8 cellular contexts compared by ENCODE assay signal in genomic region chr9:63031-63629, GRCh38. TPM values are rescaled to one million over a fixed set of nuclear protein-coding genes. Genes with fewer than 3 reads are reported as not detected.
A peak's percentile ranks its signal among the peaks of the same experiment; 100 is the strongest.
DNase-seq lines count a peak whose midpoint lies in the region; ATAC-seq, FAIRE-seq and TF ChIP-seq lines count a peak whose summit lies in the region.
"Not testable (repeated sequence)": the region's sequence is repeated elsewhere in the genome, so short reads cannot be mapped to it uniquely, and the experiment has no call there.

No MANE protein-coding gene starts in this region.

- H2AFZ ChIP-seq in K562 (ENCODE audit: low read depth, low read length): peak overlapping the region; percentile 84

- POLR2A ChIA-PET in activated CD8-positive, alpha-beta T cell treated with anti-CD3 and anti-CD28 coated beads, Interleukin-2, amount 10 ng/mL, durations not matched to agents 7 days and 5 days (lab: Charles Lee); K562 (lab: Yijun Ruan, JAX): not testable (repeated sequence)

- ATAC-seq in GM18511 (IDR thresholded peaks at IDR 0.05; ENCODE audit: unreplicated experiment) (peak; percentile 89), GM21825 (IDR thresholded peaks at IDR 0.05; ENCODE audit: unreplicated experiment) (peak; percentile 96), HG03521 (IDR thresholded peaks at IDR 0.05; ENCODE audit: unreplicated experiment) (peak; percentile 60), K562 (peak; percentile 90), memory B cell (ENCODE audit: low read depth) (peak; percentile 53)
- peak; percentile 95 for ATAC-seq in activated CD8-positive, alpha-beta T cell treated with anti-CD3 and anti-CD28 coated beads, Interleukin-2, amount 10 ng/mL, durations not matched to agents 7 days and 5 days

- peak overlapping the region; percentile 60 for H3K4me3 Mint-ChIP-seq in activated CD8-positive, alpha-beta T cell treated with anti-CD3 and anti-CD28 coated beads, Interleukin-2, amount 10 ng/mL, durations not matched to agents 7 days and 5 days
- H3K4me3 Mint-ChIP-seq in memory B cell: not testable (repeated sequence)

- not testable (repeated sequence) for H3K9ac ChIP-seq in K562 (ENCODE audit: insufficient read depth in 1 of 2, low read depth in 2 of 2, low read length in 2 of 2)

- H3K36me3 Mint-ChIP-seq in activated CD8-positive, alpha-beta T cell treated with anti-CD3 and anti-CD28 coated beads, Interleukin-2, amount 10 ng/mL, durations not matched to agents 7 days and 5 days (ENCODE audit: low read depth); memory B cell: not testable (repeated sequence)

- H3K4me1 Mint-ChIP-seq in activated CD8-positive, alpha-beta T cell treated with anti-CD3 and anti-CD28 coated beads, Interleukin-2, amount 10 ng/mL, durations not matched to agents 7 days and 5 days (ENCODE audit: low read depth); memory B cell: not testable (repeated sequence)

- H3K4me3 ChIP-seq in K562; thymus (ENCODE audit: low read length): not testable (repeated sequence)

- not testable (repeated sequence) for BruUV-seq in K562 (replicated peaks; lab: Mats Ljungman, UMichigan)

- H3K4me1 ChIP-seq in K562 (replicated peaks in 1 of 2; ENCODE audit: control insufficient read depth in 2 of 2, insufficient read depth in 2 of 2, low read length in 2 of 2); thymus (ENCODE audit: control insufficient read depth, insufficient read depth, low read length): not testable (repeated sequence)

- CTCF ChIA-PET in activated CD8-positive, alpha-beta T cell treated with anti-CD3 and anti-CD28 coated beads, Interleukin-2, amount 10 ng/mL, durations not matched to agents 7 days and 5 days (lab: Charles Lee); K562 (lab: Yijun Ruan, JAX; ENCODE audit: low intra/inter-chr PET ratio): not testable (repeated sequence)

- not testable (repeated sequence) for H3K9me1 ChIP-seq in K562 (ENCODE audit: control insufficient read depth, insufficient read depth, low read length)

- H3K4me2 ChIP-seq in K562 (ENCODE audit: insufficient read depth, low read length): peak overlapping the region; percentile 52

- H3K36me3 ChIP-seq in K562 (ENCODE audit: control insufficient read depth, insufficient read depth, low read length); thymus (ENCODE audit: control insufficient read depth, insufficient read depth): not testable (repeated sequence)

- H3K9me3 Mint-ChIP-seq in activated CD8-positive, alpha-beta T cell treated with anti-CD3 and anti-CD28 coated beads, Interleukin-2, amount 10 ng/mL, durations not matched to agents 7 days and 5 days (ENCODE audit: insufficient read depth); memory B cell: not testable (repeated sequence)

- TF ChIP-seq CTCF in K562 (IDR thresholded peaks at IDR 0.05 in 2 of 3, conservative IDR thresholded peaks at IDR 0.05 in 1 of 3; ENCODE audit: insufficient read depth in 2 of 3, low read depth in 1 of 3, low read length in 3 of 3): not testable (repeated sequence)

- TF ChIP-seq POLR2A in K562 (conservative IDR thresholded peaks at IDR 0.05): not testable (repeated sequence)

- FAIRE-seq in K562 (lab: Jason Lieb, UNC): not testable (repeated sequence)

- in situ Hi-C loops in K562 (cut with MboI): not testable (repeated sequence)

- intact Hi-C loops in K562 (cut with micrococcal nuclease): not testable (repeated sequence)

- not testable (repeated sequence) for TF ChIP-seq RAD21 in K562 (CRISPR knock-in tag; conservative IDR thresholded peaks at IDR 0.05 in 1 of 2, IDR thresholded peaks at IDR 0.05 in 1 of 2)

- not testable (repeated sequence) for H3K27me3 ChIP-seq in K562 (ENCODE audit: control insufficient read depth in 2 of 2, insufficient read depth in 2 of 2, low read length in 2 of 2); thymus (ENCODE audit: control insufficient read depth, insufficient read depth)

- H3K27ac Mint-ChIP-seq in activated CD8-positive, alpha-beta T cell treated with anti-CD3 and anti-CD28 coated beads, Interleukin-2, amount 10 ng/mL, durations not matched to agents 7 days and 5 days: peak overlapping the region; percentile 74
- H3K27ac Mint-ChIP-seq in memory B cell: not testable (repeated sequence)

- not testable (repeated sequence) for TF ChIP-seq EP300 in K562 (IDR thresholded peaks at IDR 0.05; ENCODE audit: low read length)

- H3K79me2 ChIP-seq in K562 (ENCODE audit: control insufficient read depth, insufficient read depth, low read length): not testable (repeated sequence)

- WGBS in K562 (ENCODE audit: insufficient coverage, low coverage, missing lambda C conversion rate): 0% methylated on average over 6 of the region's 10 CpGs
- under 1% methylated on average over 10 of the region's 10 CpGs for WGBS in thymus

- DNase-seq in RPMI8226 (peak; percentile 68), K562 (ENCODE audit: extremely low read depth in 1 of 4, low spot score in 3 of 4) (peak in 1 of 4 experiments; percentile 52)
- DNase-seq in activated CD8-positive, alpha-beta T cell treated with anti-CD3 and anti-CD28 coated beads, Interleukin-2, amount 10 ng/mL, durations not matched to agents 7 days and 5 days: peak; percentile 57
- not testable (repeated sequence) for DNase-seq in memory B cell (ENCODE audit: low spot score in 2 of 2)

- not testable (repeated sequence) for H3K9me3 ChIP-seq in K562 (replicated peaks; ENCODE audit: control insufficient read depth, insufficient read depth, low read depth, low read length); thymus (ENCODE audit: control insufficient read depth)

- H3K27ac ChIP-seq in K562 (ENCODE audit: extremely low read depth, low read depth, low read length) (peak overlapping the region; percentile 49; the same call in 1 of the 3 replicates), thymus (ENCODE audit: low read depth) (peak overlapping the region; percentile 31)

- not testable (repeated sequence) for H4K20me1 ChIP-seq in K562 (replicated peaks; ENCODE audit: control insufficient read depth, insufficient read depth, low read length)

- H3K27me3 Mint-ChIP-seq in activated CD8-positive, alpha-beta T cell treated with anti-CD3 and anti-CD28 coated beads, Interleukin-2, amount 10 ng/mL, durations not matched to agents 7 days and 5 days (ENCODE audit: low read depth); memory B cell: not testable (repeated sequence)

TF ChIP-seq in K562, 482 proteins besides CTCF, POLR2A, EP300 and RAD21 (continues in another document):
- TF ChIP-seq L3MBTL2 (IDR thresholded peaks at IDR 0.05): 0 out of 2 replicates have a peak, but pooled peaks have one; percentile 17
- peak; percentile 80 for TF ChIP-seq MAFG (tag; conservative IDR thresholded peaks at IDR 0.05)
- peak; percentile 56; the same call in 1 of the 2 replicates for TF ChIP-seq NFIC (IDR thresholded peaks at IDR 0.05)

RNA-seq across cellular contexts. Expression of gene WASHC1, which starts 33.9 kb away (rescaled TPM):
- 10 to 100 TPM; 22.8 to 24.7 TPM for total RNA-seq in activated CD8-positive, alpha-beta T cell treated with anti-CD3 and anti-CD28 coated beads, Interleukin-2, amount 10 ng/mL, durations not matched to agents 7 days and 5 days
- 18.1 and 52.3 TPM in 2 replicates for total RNA-seq in K562 (2011; cell fraction: chromatin; rRNA removed; ENCODE audit: low replicate concordance)
- total RNA-seq in K562 (2011; cell fraction: nucleolus; rRNA removed): 34.5 and 35.7 TPM in 2 replicates
- total RNA-seq in K562 (2011; cell fraction: nucleoplasm; rRNA removed): 25.3 and 28.1 TPM in 2 replicates
- total RNA-seq in K562 (2014; rRNA removed) (15.3 and 22.0 TPM in 2 replicates), K562 (2014; rRNA removed; fragmentation: Illumina TruSeq; extraction: Trizol) (2.9 and 4.6 TPM in 2 replicates), K562 (2015; rRNA removed; fragmentation: Illumina TruSeq; extraction: Trizol) (11.0 and 12.1 TPM in 2 replicates), K562 (2021) (22.0 and 25.6 TPM in 2 replicates)
- polyA plus RNA-seq in K562 (2011; rRNA removed) (13.7 and 23.0 TPM in 2 replicates), K562 (2014; fragmentation: Illumina TruSeq; extraction: Trizol) (7.9 and 12.1 TPM in 2 replicates), K562 (2014; fragmentation: Nextera tagmentation; extraction: Ambion mirVana) (under 1 TPM; 0.21 to 0.62 TPM), K562 (2014; rRNA removed) (22.1 and 27.3 TPM in 2 replicates), thymus (70.1 TPM)
- polyA plus RNA-seq in K562 (2011; cell fraction: cytosol; rRNA removed): 9.4 and 12.7 TPM in 2 replicates
- 122 and 206 TPM in 2 replicates for polyA plus RNA-seq in K562 (2011; cell fraction: nucleus; rRNA removed)
- polyA plus RNA-seq in K562 (2012): 16.0 and 34.1 TPM in 2 replicates
- polyA minus RNA-seq in K562 (2011; rRNA and poly(A)+ RNA removed): 3.5 and 4.1 TPM in 2 replicates
- polyA minus RNA-seq in K562 (2011; cell fraction: cytosol; rRNA and poly(A)+ RNA removed): 4.6 and 5.3 TPM in 2 replicates
- 11.4 and 13.6 TPM in 2 replicates for polyA minus RNA-seq in K562 (2011; cell fraction: nucleus; rRNA and poly(A)+ RNA removed)

RNA-seq across cellular contexts. Expression of gene FOXD4, which starts 55.1 kb away (rescaled TPM):
- under 1 TPM in 1 of 2 experiments, not detected in 1; 0.52 TPM for total RNA-seq in activated CD8-positive, alpha-beta T cell treated with anti-CD3 and anti-CD28 coated beads, Interleukin-2, amount 10 ng/mL, durations not matched to agents 7 days and 5 days
- total RNA-seq in K562 (2011; cell fraction: chromatin; rRNA removed; ENCODE audit: low replicate concordance): 1.1 and 1.3 TPM in 2 replicates
- total RNA-seq in K562 (2011; cell fraction: nucleolus; rRNA removed): 0.79 and 1.3 TPM in 2 replicates
- total RNA-seq in K562 (2011; cell fraction: nucleoplasm; rRNA removed): 0.73 and 0.84 TPM in 2 replicates
- total RNA-seq in K562 (2014; rRNA removed) (0.59 and 1.0 TPM in 2 replicates), K562 (2014; rRNA removed; fragmentation: Illumina TruSeq; extraction: Trizol) (0.18 and 0.26 TPM in 2 replicates), K562 (2015; rRNA removed; fragmentation: Illumina TruSeq; extraction: Trizol) (0.47 and 0.87 TPM in 2 replicates), K562 (2021) (0.76 and 1.0 TPM in 2 replicates)
- polyA plus RNA-seq in K562 (2011; rRNA removed) (0.41 and 0.74 TPM in 2 replicates), K562 (2014; fragmentation: Illumina TruSeq; extraction: Trizol) (0.45 and 0.60 TPM in 2 replicates), K562 (2014; fragmentation: Nextera tagmentation; extraction: Ambion mirVana) (under 1 TPM in 1 of 2 experiments, not detected in 1; 0.06 TPM), K562 (2014; rRNA removed) (0.81 and 1.6 TPM in 2 replicates), thymus (0.82 TPM)
- 0.34 and 2.1 TPM in 2 replicates for polyA plus RNA-seq in K562 (2011; cell fraction: cytosol; rRNA removed)
- 0.88 and 3.0 TPM in 2 replicates for polyA plus RNA-seq in K562 (2011; cell fraction: nucleus; rRNA removed)
- 0.90 and 0.98 TPM in 2 replicates for polyA plus RNA-seq in K562 (2012)
- 0.14 TPM in 1 of 2 replicates, not detected in the other for polyA minus RNA-seq in K562 (2011; rRNA and poly(A)+ RNA removed)
- not detected in 2 replicates for polyA minus RNA-seq in K562 (2011; cell fraction: cytosol; rRNA and poly(A)+ RNA removed)
- 0.56 and 0.94 TPM in 2 replicates for polyA minus RNA-seq in K562 (2011; cell fraction: nucleus; rRNA and poly(A)+ RNA removed)
